ENCODE assay signal across 18 cellular contexts in the genomic region with DNA sequence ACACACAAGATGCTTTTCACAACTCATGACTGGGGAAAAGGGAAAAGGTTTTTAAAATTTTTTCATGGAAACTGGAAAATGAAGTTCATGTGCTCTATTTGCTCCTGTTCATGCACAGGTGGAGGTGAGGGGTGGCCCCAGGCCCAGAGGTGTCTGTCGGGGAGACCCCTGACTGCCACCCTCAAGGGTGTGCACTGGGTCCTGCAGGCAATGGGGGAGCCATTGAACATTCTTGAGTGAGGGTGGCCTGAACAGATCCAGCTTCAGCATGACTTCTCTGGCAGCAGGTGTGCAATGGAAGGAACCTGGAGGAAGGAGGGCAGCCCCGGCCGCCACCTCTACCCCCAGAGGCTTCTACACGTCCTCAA.
DNase-seq lines count a peak whose midpoint lies in the region; ATAC-seq and TF ChIP-seq lines count a peak whose summit lies in the region.
"Had no signal": no experiment of that assay in that cellular context is flagged by ENCODE, and none has a peak within 500 bp of the region (broad histone marks: within the 10 kb centered on the region; RNA-seq: fewer than 3 reads in every experiment).

No MANE protein-coding gene starts in this region.

- BruUV-seq in HCT116 (replicated peaks; lab: Mats Ljungman, UMichigan) (no TSS peak), PC-9 (replicated peaks; lab: Mats Ljungman, UMichigan) (no TSS peak)

- POLR2A ChIA-PET in HCT116 (lab: Charles Lee) (no interaction called here), PC-9 (lab: Charles Lee; ENCODE audit: unreplicated experiment) (interaction anchor here (0.7 kb wide), 2 partner anchors 25 to 509 kb away, joined by 3 read pairs; no protein-coding TSS in a partner anchor)

- H3K36me3 ChIP-seq in HCT116 (ENCODE audit: control insufficient read depth in 1 of 2, insufficient read depth in 2 of 2, low read length in 2 of 2) (no peaks in the 10 kb centered on the region), PC-9 (ENCODE audit: low read depth) (no peaks in the 10 kb centered on the region), neural progenitor cell (no peaks in the 10 kb centered on the region)

- H3K27ac ChIP-seq in HCT116 (ENCODE audit: low read depth, low read length) (no peak overlapping the region), PC-9 (peak overlapping the region; percentile 60), neural progenitor cell (no peak overlapping the region)
- H3K27ac ChIP-seq: GM23248 had no signal

- H3K9me3 ChIP-seq in HCT116 (ENCODE audit: control insufficient read depth in 1 of 2, insufficient read depth in 1 of 2, low read depth in 1 of 2, low read length in 2 of 2) (no peaks in the 10 kb centered on the region), PC-9 (ENCODE audit: insufficient read depth, low read depth) (no peaks in the 10 kb centered on the region), neural progenitor cell (ENCODE audit: low read depth) (no peaks in the 10 kb centered on the region)

- H3K4me3 ChIP-seq in HCT116 (replicated peaks in 1 of 2; ENCODE audit: low read depth in 1 of 2, low read length in 2 of 2) (no peak overlapping the region), PC-9 (no peak overlapping the region), neural progenitor cell (no peak overlapping the region)
- H3K4me3 ChIP-seq: GM23248, K562 had no signal

- CTCF ChIA-PET in HCT116 (lab: Charles Lee) = interaction anchor here (0.6 to 1.0 kb wide), 3 partner anchors 10 to 431 kb away, joined by 3 to 5 read pairs (median 3); no protein-coding TSS in a partner anchor
- CTCF ChIA-PET in PC-9 (lab: Charles Lee) = no interaction called here

- H3K9me2 ChIP-seq in HCT116 (ENCODE audit: insufficient read depth) (no peaks in the 10 kb centered on the region), PC-9 (ENCODE audit: insufficient read depth) (no peaks in the 10 kb centered on the region)

- no peak for DNase-seq in HCT116 (ENCODE audit: low read depth, low spot score)
- no peak for DNase-seq in PC-9
- DNase-seq in chondrocyte (ENCODE audit: low spot score) = peak; percentile 61
- DNase-seq in neural progenitor cell (ENCODE audit: low spot score) = no peak
- no peak for DNase-seq in anterior cingulate cortex (lab: John Stamatoyannopoulos, UW)
- DNase-seq in NCI-H146 treated with DMSO at 0.1 percent for 48 hours (lab: John Stamatoyannopoulos, UW; ENCODE audit: unreplicated experiment) = no peak
- DNase-seq: C1 segment of cervical spinal cord; CD4-positive, alpha-beta memory T cell; COR-L47; H7; NCI-H1105 treated with DMSO at 0.1 percent for 48 hours; NCI-H1694; NCI-H2029 treated with DMSO at 0.1 percent for 48 hours; NCI-H69 had no signal

- H3K4me2 ChIP-seq in HCT116 (ENCODE audit: low read length) = peak overlapping the region; percentile 63
- 0 out of 2 replicates have a peak overlapping the region, but pooled peaks have one; percentile 11 for H3K4me2 ChIP-seq in PC-9
- no peak overlapping the region for H3K4me2 ChIP-seq in neural progenitor cell

- H2AFZ ChIP-seq in HCT116 (ENCODE audit: low read depth, low read length, poor library complexity, severe bottlenecking) (no peak overlapping the region), PC-9 (no peak overlapping the region), neural progenitor cell (replicated peaks) (no peak overlapping the region)
- H2AFZ ChIP-seq: GM23248 had no signal

- H3K4me1 ChIP-seq in HCT116 (ENCODE audit: control insufficient read depth in 1 of 2, insufficient read depth in 2 of 2, low read length in 2 of 2) (peaks cover 14 to 40% of the 10 kb centered on the region in 2 experiments), PC-9 (replicated peaks; ENCODE audit: insufficient read depth) (peaks cover 58% of the 10 kb centered on the region), neural progenitor cell (no peaks in the 10 kb centered on the region)

- no peaks in the 10 kb centered on the region for H3K36me3 Mint-ChIP-seq in chondrocyte (ENCODE audit: low read depth)
- H3K36me3 Mint-ChIP-seq in neural progenitor cell = no peaks in the 10 kb centered on the region
- H3K36me3 Mint-ChIP-seq: CD4-positive, alpha-beta memory T cell had no signal

- H4K20me1 ChIP-seq in HCT116 (ENCODE audit: insufficient read depth) (no peaks in the 10 kb centered on the region), PC-9 (ENCODE audit: insufficient read depth) (no peaks in the 10 kb centered on the region), neural progenitor cell (ENCODE audit: low read depth) (no peaks in the 10 kb centered on the region)

- TF ChIP-seq CTCF in HCT116 (IDR thresholded peaks at IDR 0.05 in 2 of 3, conservative IDR thresholded peaks at IDR 0.05 in 1 of 3; ENCODE audit: borderline replicate concordance in 1 of 3, insufficient read depth in 1 of 3, low read depth in 2 of 3, low read length in 2 of 3) = no peak
- no peak for TF ChIP-seq CTCF in PC-9 (conservative IDR thresholded peaks at IDR 0.05)
- no peak for TF ChIP-seq CTCF in chondrocyte (IDR thresholded peaks at IDR 0.05)
- no peak for TF ChIP-seq CTCF in neural progenitor cell (IDR thresholded peaks at IDR 0.05)

- H3K9ac ChIP-seq in HCT116 (ENCODE audit: low read length) (0 out of 2 replicates have a peak overlapping the region, but pooled peaks have one; percentile 13), neural progenitor cell (no peak overlapping the region)
- H3K9ac ChIP-seq: GM23248 had no signal

- TF ChIP-seq POLR2A in HCT116 (IDR thresholded peaks at IDR 0.05; ENCODE audit: borderline replicate concordance, extremely low read depth, insufficient read depth, insufficient read length) = no peak

- no peak overlapping the region for H3K4me3 Mint-ChIP-seq in chondrocyte (ENCODE audit: unreplicated experiment)
- H3K4me3 Mint-ChIP-seq in neural progenitor cell = peak overlapping the region; percentile 59
- H3K4me3 Mint-ChIP-seq: CD4-positive, alpha-beta memory T cell; HFFc6 had no signal

- intact Hi-C loops in HCT116 (cut with micrococcal nuclease) (no loop called here), PC-9 (cut with micrococcal nuclease; ENCODE audit: unreplicated experiment) (loop anchor here (1.0 to 10.0 kb wide), 4 partner anchors 25 to 236 kb away; no protein-coding TSS in a partner anchor)

- RAD21 ChIA-PET in HCT116 (lab: Charles Lee; ENCODE audit: low non-redundant PET in 1 of 2, low total read pairs in 2 of 2, uncharacterized antibody in 2 of 2, unreplicated experiment in 2 of 2) = no interaction called here

- no peaks in the 10 kb centered on the region for H3K27me3 Mint-ChIP-seq in chondrocyte (ENCODE audit: low read depth)
- peaks cover 2% of the 10 kb centered on the region for H3K27me3 Mint-ChIP-seq in neural progenitor cell (ENCODE audit: insufficient read depth, low read depth)

- H3K4me1 Mint-ChIP-seq in chondrocyte (ENCODE audit: low read depth) (peaks cover 18% of the 10 kb centered on the region), neural progenitor cell (peaks cover 36% of the 10 kb centered on the region)

- H3F3A ChIP-seq in PC-9 (ENCODE audit: insufficient read depth, low read depth) (peaks cover 24% of the 10 kb centered on the region), neural progenitor cell (ENCODE audit: low read depth) (no peaks in the 10 kb centered on the region)

- no peaks in the 10 kb centered on the region for H3K9me3 Mint-ChIP-seq in chondrocyte (ENCODE audit: low read depth)
- no peaks in the 10 kb centered on the region for H3K9me3 Mint-ChIP-seq in neural progenitor cell
- H3K9me3 Mint-ChIP-seq: HFFc6 had no signal

- ATAC-seq in HCT116 (peak; percentile 5; the same call in 1 of the 2 replicates), HG02938 (IDR thresholded peaks at IDR 0.05; ENCODE audit: unreplicated experiment) (no peak)
- ATAC-seq: K562 had no signal

- H3K27ac Mint-ChIP-seq in chondrocyte (ENCODE audit: unreplicated experiment) = no peak overlapping the region
- peak overlapping the region; percentile 72 for H3K27ac Mint-ChIP-seq in neural progenitor cell
- H3K27ac Mint-ChIP-seq: CD4-positive, alpha-beta memory T cell; HFFc6 had no signal

- H3K79me2 ChIP-seq in HCT116 (ENCODE audit: insufficient read depth, low read length) = no peaks in the 10 kb centered on the region
- H3K79me2 ChIP-seq in PC-9 (ENCODE audit: low read depth) = 0 out of 2 replicates have a peak, but pooled peaks cover 6% of the 10 kb centered on the region
- no peaks in the 10 kb centered on the region for H3K79me2 ChIP-seq in neural progenitor cell (ENCODE audit: low read depth)

- H3K27me3 ChIP-seq in HCT116 (ENCODE audit: insufficient read depth, low read length) = no peaks in the 10 kb centered on the region
- H3K27me3 ChIP-seq in PC-9 (ENCODE audit: insufficient read depth, low read depth) = no peaks in the 10 kb centered on the region
- H3K27me3 ChIP-seq in neural progenitor cell = no peaks in the 10 kb centered on the region

- no peak for TF ChIP-seq RAD21 in HCT116 (IDR thresholded peaks at IDR 0.05; ENCODE audit: low read depth)

TF ChIP-seq in HCT116, 20 proteins besides CTCF, POLR2A, EP300 and RAD21:
- no peak for TF ChIP-seq JUND (IDR thresholded peaks at IDR 0.05)
- TF ChIP-seq CBX3 (IDR thresholded peaks at IDR 0.05; ENCODE audit: low read depth) = no peak
- no peak for TF ChIP-seq TCF7L2 (IDR thresholded peaks at IDR 0.05; ENCODE audit: borderline replicate concordance, extremely low read depth, insufficient read depth, insufficient read length)
- no peak for TF ChIP-seq SP1 (IDR thresholded peaks at IDR 0.05; ENCODE audit: low read depth)
- no peak for TF ChIP-seq ELF1 (IDR thresholded peaks at IDR 0.05; ENCODE audit: borderline replicate concordance, low read depth)
- no peak for TF ChIP-seq EGR1 (IDR thresholded peaks at IDR 0.05; ENCODE audit: low read depth)
- TF ChIP-seq ZFX (IDR thresholded peaks at IDR 0.05) = no peak
